Comparison of ENCODE assay signal across 34 cellular contexts in the genomic region with DNA sequence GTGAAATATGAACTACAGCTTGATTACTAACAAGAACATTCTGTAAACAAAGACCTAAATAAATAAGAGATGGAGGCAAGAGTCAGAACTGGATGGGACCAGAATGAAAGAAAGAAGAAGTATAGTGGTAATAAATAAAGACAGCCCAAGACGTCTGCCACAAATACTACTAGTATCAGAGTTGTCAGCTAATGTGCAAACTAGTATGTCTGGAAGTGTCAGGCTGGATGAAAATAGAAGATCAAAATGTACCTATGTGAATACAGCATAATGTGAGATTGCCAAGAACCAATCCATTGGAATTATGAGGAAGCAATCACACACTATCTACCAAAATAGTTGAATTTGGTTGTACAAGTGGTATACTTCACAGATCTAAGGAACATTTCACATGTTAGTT.
"Had no signal": no experiment of that assay in that cellular context is flagged by ENCODE, and none has a peak within 500 bp of the region (broad histone marks: within the 10 kb centered on the region; RNA-seq: fewer than 3 reads in every experiment).

No MANE protein-coding gene starts in this region.

- H3K27ac ChIP-seq: adrenal gland, ascending aorta, body of pancreas, brain microvascular endothelial cell, breast epithelium, cardiac muscle cell had no signal

- H3K4me1 ChIP-seq: adrenal gland, ascending aorta, body of pancreas, breast epithelium had no signal

- DNase-seq: activated effector memory CD4-positive, alpha-beta T cell treated with anti-CD3 and anti-CD28 coated beads, Interleukin-2, amount 50 U/mL, for 16 hours; activated effector memory CD4-positive, alpha-beta T cell treated with Interleukin-2 at 50 U/mL for 16 hours; activated gamma-delta T cell; activated gamma-delta T cell treated with Interleukin-2 at 50 U/mL for 16 hours; activated naive CD4-positive, alpha-beta T cell; activated naive CD4-positive, alpha-beta T cell treated with anti-CD3 and anti-CD28 coated beads for 36 hours; activated naive CD4-positive, alpha-beta T cell treated with anti-CD3 and anti-CD28 coated beads, Interleukin-2, amount 10 ng/mL, durations not matched to agents 7 days and 5 days; activated naive CD4-positive, alpha-beta T cell treated with anti-CD3 and anti-CD28 coated beads, Interleukin-2, amount 50 U/mL, for 16 hours; activated naive CD4-positive, alpha-beta T cell treated with Interleukin-2 at 50 U/mL for 16 hours; activated naive CD8-positive, alpha-beta T cell treated with anti-CD3 and anti-CD28 coated beads for 36 hours; activated naive CD8-positive, alpha-beta T cell treated with anti-CD3 and anti-CD28 coated beads, Interleukin-2, amount 10 ng/mL, durations not matched to agents 7 days and 5 days; activated naive CD8-positive, alpha-beta T cell treated with anti-CD3 and anti-CD28 coated beads, Interleukin-2, amount 50 U/mL, for 24 hours; activated T-cell treated with anti-CD3 and anti-CD28 coated beads, Interleukin-2, amount 50 U/mL, for 1 hour; activated T-cell treated with anti-CD3 and anti-CD28 coated beads, Interleukin-2, amount 50 U/mL, for 24 hours; activated T-cell treated with anti-CD3 and anti-CD28 coated beads, Interleukin-2, amount 50 U/mL, for 4 hours; activated T-cell treated with anti-CD3 and anti-CD28 coated beads, Interleukin-2, amount 50 U/mL, for 48 hours; activated T-cell treated with anti-CD3 and anti-CD28 coated beads, Interleukin-2, amount 50 U/mL, for 72 hours; adrenal gland; amniotic stem cell; amygdala; anterior cingulate cortex; aorta; body of pancreas; brain microvascular endothelial cell; caudate nucleus; central memory CD4-positive, alpha-beta T cell; cerebellar nuclear complex had no signal

- H3K36me3 ChIP-seq: adrenal gland, ascending aorta, brain microvascular endothelial cell, breast epithelium, cardiac muscle cell had no signal

- H3K9me3 ChIP-seq: adrenal gland, ascending aorta, breast epithelium had no signal

- H3K27me3 ChIP-seq: adrenal gland, ascending aorta, body of pancreas, brain microvascular endothelial cell, breast epithelium, cardiac muscle cell had no signal

- H3K4me3 ChIP-seq: adrenal gland, ascending aorta, body of pancreas, breast epithelium, cardiac muscle cell had no signal

- FAIRE-seq: astrocyte, bronchial epithelial cell had no signal

- ATAC-seq: activated naive CD4-positive, alpha-beta T cell treated with anti-CD3 and anti-CD28 coated beads, Interleukin-2, amount 50 U/mL, for 72 hours; activated naive CD8-positive, alpha-beta T cell treated with anti-CD3 and anti-CD28 coated beads, Interleukin-2, amount 50 U/mL, for 24 hours; activated T-cell treated with anti-CD3 and anti-CD28 coated beads, Interleukin-2, amount 50 U/mL, for 4 hours; activated T-cell treated with anti-CD3 and anti-CD28 coated beads, Interleukin-2, amount 50 U/mL, for 72 hours; activated T-helper 17 cell treated with anti-CD3 and anti-CD28 coated beads, Interleukin-2, amount 50 U/mL, for 72 hours; body of pancreas had no signal
